In genomic region chr13:18212873-18213272, GRCh38 we compare ENCODE assay signal across 11 cellular contexts.
DNase-seq lines count a peak whose midpoint lies in the region; ATAC-seq and FAIRE-seq lines count a peak whose summit lies in the region.
"Had no signal": no experiment of that assay in that cellular context is flagged by ENCODE, and none has a peak within 500 bp of the region (broad histone marks: within the 10 kb centered on the region; RNA-seq: fewer than 3 reads in every experiment).

No MANE protein-coding gene starts in this region.

- no peaks in the 10 kb centered on the region for H3K9me3 ChIP-seq in small intestine (ENCODE audit: control insufficient read depth, low read depth)

- H3K27me3 ChIP-seq in small intestine (ENCODE audit: control insufficient read depth in 2 of 2, insufficient read depth in 2 of 2, low read length in 2 of 2), result no peaks in the 10 kb centered on the region

- H3K36me3 ChIP-seq in small intestine (ENCODE audit: control insufficient read depth in 2 of 2, insufficient read depth in 2 of 2, low read length in 2 of 2), result no peaks in the 10 kb centered on the region

- peak; percentile 67 for ATAC-seq in GM21717 (IDR thresholded peaks at IDR 0.05; ENCODE audit: unreplicated experiment)
- ATAC-seq in HG03457 (IDR thresholded peaks at IDR 0.05; ENCODE audit: unreplicated experiment), result peak; percentile 32
- no peak for ATAC-seq in HG02981 (IDR thresholded peaks at IDR 0.05; ENCODE audit: unreplicated experiment)
- no peak for ATAC-seq in HG03571 (IDR thresholded peaks at IDR 0.05; ENCODE audit: unreplicated experiment)

- FAIRE-seq in small intestine (lab: Jason Lieb, UNC), result no peak
- FAIRE-seq: endometrium, H1 had no signal

- H3K4me3 ChIP-seq in small intestine (ENCODE audit: low read depth in 1 of 2, low read length in 2 of 2), result no peak overlapping the region

- no peaks in the 10 kb centered on the region for H3K4me1 ChIP-seq in small intestine (ENCODE audit: control insufficient read depth in 2 of 2, insufficient read depth in 1 of 2, low read depth in 1 of 2, low read length in 1 of 2)

- no peak overlapping the region for H3K27ac ChIP-seq in epithelial cell of prostate
- no peak overlapping the region for H3K27ac ChIP-seq in small intestine (ENCODE audit: low read depth in 1 of 2, low read length in 1 of 2)

- WGBS in small intestine, 3 donors, result 72 to 87% (median 76%) methylated on average over 2 of the region's 2 CpGs

- DNase-seq in epithelial cell of prostate (ENCODE audit: low read depth, low spot score), result peak; percentile 33
- peak; percentile 5 for DNase-seq in small intestine
- DNase-seq in ecto neural progenitor cell (ENCODE audit: low spot score), result no peak
- DNase-seq: OCI-M1; stimulated activated CD4-positive, alpha-beta T cell treated with anti-CD3 and anti-CD28 coated beads, Interleukin-4, amount 100 ng/mL, for 1 hour had no signal

Comparison
In these comparisons a context has a peak if more than half of its experiments do, and no peak if none do; other contexts are left out.
1. ATAC-seq: peak in GM21717 (single experiment) and HG03457 (single experiment); none in HG02981 (single experiment) and HG03571 (single experiment).